ENCODE assay signal across 8 cellular contexts in genomic region chr6:87590417-87590880, GRCh38. TPM values are rescaled to one million over a fixed set of nuclear protein-coding genes. Genes with fewer than 3 reads are reported as not detected.
DNase-seq lines count a peak whose midpoint lies in the region; ATAC-seq and TF ChIP-seq lines count a peak whose summit lies in the region.

No MANE protein-coding gene starts in this region.

- no peaks in the 10 kb centered on the region for H4K20me1 ChIP-seq in mammary epithelial cell (ENCODE audit: insufficient read depth, low read length)

- TSS peak; percentile 66 for BruUV-seq in mammary epithelial cell (replicated peaks; lab: Mats Ljungman, UMichigan)

- no peaks in the 10 kb centered on the region for H3K9me3 ChIP-seq in mammary epithelial cell (replicated peaks; ENCODE audit: insufficient read depth, low read length)
- no peaks in the 10 kb centered on the region for H3K9me3 ChIP-seq in mucosa of descending colon

- H3K9me3 Mint-ChIP-seq in stimulated activated naive CD8-positive, alpha-beta T cell treated with anti-CD3 and anti-CD28 coated beads, Interleukin-15, Interleukin-2, amounts not matched to agents 100 ng/mL and 50 ng/mL, for 24 hours, result no peaks in the 10 kb centered on the region

- DNase-seq in stimulated activated naive CD8-positive, alpha-beta T cell treated with anti-CD3 and anti-CD28 coated beads, Interleukin-15, Interleukin-2, amounts not matched to agents 100 U/mL and 50 U/mL, for 24 hours, result no peak
- DNase-seq in mammary epithelial cell, result no peak
- no peak for DNase-seq in mucosa of descending colon
- no peak for DNase-seq in NCI-H1417 (lab: John Stamatoyannopoulos, UW)
- no peak for DNase-seq in RKO (ENCODE audit: low spot score)

- in situ Hi-C loops in mammary epithelial cell (cut with MboI; ENCODE audit: low sequenced_read_pairs in 2 of 2), result no loop called here

- H2AFZ ChIP-seq in mammary epithelial cell (ENCODE audit: low read depth, low read length), result peak overlapping the region; percentile 98

- WGBS in mammary epithelial cell (ENCODE audit: low coverage, missing lambda C conversion rate), result 17% methylated on average over 8 of the region's 11 CpGs

- H3K4me1 ChIP-seq in mammary epithelial cell (ENCODE audit: insufficient read depth, low read length), result peaks cover 12% of the 10 kb centered on the region
- H3K4me1 ChIP-seq in mucosa of descending colon (ENCODE audit: low read depth), result peaks cover 24% of the 10 kb centered on the region

- H3K79me2 ChIP-seq in mammary epithelial cell (ENCODE audit: insufficient read depth, low read length), result peaks cover 77% of the 10 kb centered on the region

- peaks cover 36% of the 10 kb centered on the region for H3K36me3 Mint-ChIP-seq in stimulated activated naive CD8-positive, alpha-beta T cell treated with anti-CD3 and anti-CD28 coated beads, Interleukin-15, Interleukin-2, amounts not matched to agents 100 ng/mL and 50 ng/mL, for 24 hours (ENCODE audit: low read depth)

- intact Hi-C loops in mammary epithelial cell (cut with micrococcal nuclease) (no loop called here), mucosa of descending colon (cut with DNase I, micrococcal nuclease) (no loop called here)

- peak overlapping the region; percentile 91 for H3K4me2 ChIP-seq in mammary epithelial cell (ENCODE audit: insufficient read depth, low read depth, low read length)

- TF ChIP-seq CTCF in mammary epithelial cell (conservative IDR thresholded peaks at IDR 0.05 in 1 of 2, IDR thresholded peaks at IDR 0.05 in 1 of 2; ENCODE audit: extremely low read depth in 1 of 2, insufficient read depth in 1 of 2, low read depth in 1 of 2, low read length in 2 of 2) (no peak), mucosa of descending colon (IDR thresholded peaks at IDR 0.05) (no peak)

- peak overlapping the region; percentile 95 for H3K9ac ChIP-seq in mammary epithelial cell (ENCODE audit: insufficient read depth, low read length)

- CTCF ChIA-PET in mammary epithelial cell (lab: Charles Lee; ENCODE audit: low non-redundant PET), result no interaction called here

- no peak for ATAC-seq in stimulated activated naive CD8-positive, alpha-beta T cell treated with anti-CD3 and anti-CD28 coated beads, Interleukin-15, Interleukin-2, amounts not matched to agents 100 U/mL and 50 U/mL, for 24 hours
- ATAC-seq in mucosa of descending colon, result no peak
- ATAC-seq in HG03469 (IDR thresholded peaks at IDR 0.05; ENCODE audit: unreplicated experiment), result no peak
- ATAC-seq in HG03571 (IDR thresholded peaks at IDR 0.05; ENCODE audit: unreplicated experiment), result no peak

- dilution Hi-C loops in mammary epithelial cell (cut with HindIII; ENCODE audit: low sequenced_read_pairs), result no loop called here

- H3K4me3 ChIP-seq in mammary epithelial cell (replicated peaks in 1 of 3; ENCODE audit: insufficient read depth in 1 of 3, low read depth in 2 of 3, low read length in 3 of 3), result peak overlapping the region; percentile 84 to 100 (median 87)
- peak overlapping the region; percentile 77 for H3K4me3 ChIP-seq in mucosa of descending colon

- H3K36me3 ChIP-seq in mammary epithelial cell (ENCODE audit: insufficient read depth, low read length) (no peaks in the 10 kb centered on the region), mucosa of descending colon (ENCODE audit: low read depth) (no peaks in the 10 kb centered on the region)

- peak overlapping the region; percentile 91 for H3K27ac Mint-ChIP-seq in stimulated activated naive CD8-positive, alpha-beta T cell treated with anti-CD3 and anti-CD28 coated beads, Interleukin-15, Interleukin-2, amounts not matched to agents 100 ng/mL and 50 ng/mL, for 24 hours

- no peaks in the 10 kb centered on the region for H3K27me3 Mint-ChIP-seq in stimulated activated naive CD8-positive, alpha-beta T cell treated with anti-CD3 and anti-CD28 coated beads, Interleukin-15, Interleukin-2, amounts not matched to agents 100 ng/mL and 50 ng/mL, for 24 hours

- H3K27ac ChIP-seq in mammary epithelial cell (ENCODE audit: insufficient read depth, low read depth, low read length), result peak overlapping the region; percentile 79

- H3K4me3 Mint-ChIP-seq in stimulated activated naive CD8-positive, alpha-beta T cell treated with anti-CD3 and anti-CD28 coated beads, Interleukin-15, Interleukin-2, amounts not matched to agents 100 ng/mL and 50 ng/mL, for 24 hours, result peak overlapping the region; percentile 98

- H3K27me3 ChIP-seq in mammary epithelial cell (ENCODE audit: insufficient read depth, low read length), result no peaks in the 10 kb centered on the region

- peaks cover 62% of the 10 kb centered on the region for H3K4me1 Mint-ChIP-seq in stimulated activated naive CD8-positive, alpha-beta T cell treated with anti-CD3 and anti-CD28 coated beads, Interleukin-15, Interleukin-2, amounts not matched to agents 100 ng/mL and 50 ng/mL, for 24 hours (ENCODE audit: low read depth)

RNA-seq across cellular contexts. Expression of gene ORC3, which starts 0.5 kb away (rescaled TPM):
- total RNA-seq in mammary epithelial cell, result 10 to 100 TPM; 21.5 to 22.2 TPM
- polyA plus RNA-seq in mammary epithelial cell, result 23.4 TPM
- polyA minus RNA-seq in mammary epithelial cell, result 9.9 TPM
- total RNA-seq in mucosa of descending colon, result 10 to 100 TPM; 15.9 to 17.3 (median 16.1) TPM

RNA-seq across cellular contexts. Expression of gene RARS2, which starts 0.7 kb away (rescaled TPM):
- 10 to 100 TPM; 32.2 to 33.8 TPM for total RNA-seq in mammary epithelial cell
- polyA plus RNA-seq in mammary epithelial cell, result 9.2 TPM
- polyA minus RNA-seq in mammary epithelial cell, result 15.5 TPM
- total RNA-seq in mucosa of descending colon, result 10 to 100 TPM; 27.8 to 34.4 (median 30.7) TPM
